Comparison of ENCODE assay signal across 19 cellular contexts in the genomic region with DNA sequence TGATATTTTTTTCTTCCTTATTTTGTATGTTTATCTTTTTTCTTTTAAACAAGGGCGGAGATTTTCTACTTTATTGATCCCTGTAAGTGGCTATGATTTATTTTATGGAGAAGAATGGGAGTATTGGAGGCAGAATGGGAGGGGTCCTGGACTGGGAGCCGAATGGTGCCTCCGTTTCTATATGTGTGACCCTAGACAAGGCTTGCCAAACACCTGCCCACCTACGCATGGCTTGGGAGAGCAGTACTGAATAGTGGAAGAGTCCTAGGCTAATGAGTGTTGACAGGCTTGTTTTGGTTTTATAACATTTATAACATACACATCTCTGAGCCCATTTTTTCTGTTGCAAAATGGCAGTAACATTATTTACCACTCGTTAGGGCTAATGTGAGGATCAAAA. TPM values are rescaled to one million over a fixed set of nuclear protein-coding genes. Genes with fewer than 3 reads are reported as not detected.
DNase-seq lines count a peak whose midpoint lies in the region; ATAC-seq and TF ChIP-seq lines count a peak whose summit lies in the region.
"Had no signal": no experiment of that assay in that cellular context is flagged by ENCODE, and none has a peak within 500 bp of the region (broad histone marks: within the 10 kb centered on the region; RNA-seq: fewer than 3 reads in every experiment).

No MANE protein-coding gene starts in this region.

- WGBS in lung, 2 donors, result 82 to 90% methylated on average over 5 of the region's 5 CpGs

- peaks cover 25 to 67% of the 10 kb centered on the region in 2 donors for H3K4me1 ChIP-seq in ascending aorta
- H3K4me1 ChIP-seq in lung (ENCODE audit: control insufficient read depth in 2 of 2, insufficient read depth in 2 of 2, low read length in 2 of 2), result peaks cover 3 to 36% of the 10 kb centered on the region in 2 donors
- peaks cover 0 to 83% (median 52%) of the 10 kb centered on the region in 4 donors for H3K4me1 ChIP-seq in tibial artery
- H3K4me1 ChIP-seq: BLaER1 had no signal

- intact Hi-C loops in ascending aorta (cut with DNase I), result no loop called here
- intact Hi-C loops in tibial artery (cut with DNase I; ENCODE audit: low total_unique reads), result no loop called here

- H3K36me3 ChIP-seq in ascending aorta, result peaks cover 4 to 12% of the 10 kb centered on the region in 2 donors
- no peaks in the 10 kb centered on the region for H3K36me3 ChIP-seq in lung (ENCODE audit: control insufficient read depth in 2 of 2, insufficient read depth in 2 of 2, low read length in 2 of 2)
- peaks cover 0 to 6% (median 4%) of the 10 kb centered on the region in 3 donors for H3K36me3 ChIP-seq in tibial artery
- no peaks in the 10 kb centered on the region for H3K36me3 ChIP-seq in WERI-Rb-1
- H3K36me3 ChIP-seq: lower lobe of right lung had no signal

- TF ChIP-seq CTCF in ascending aorta (IDR thresholded peaks at IDR 0.05) (no peak), lung (IDR thresholded peaks at IDR 0.05; ENCODE audit: control extremely low read depth, extremely low read depth) (no peak), tibial artery (IDR thresholded peaks at IDR 0.05) (no peak), WERI-Rb-1 (IDR thresholded peaks at IDR 0.05; ENCODE audit: low read depth, low read length) (no peak)

- H3K4me3 ChIP-seq in ascending aorta (no peak overlapping the region), lung (no peak overlapping the region), tibial artery (no peak overlapping the region), WERI-Rb-1 (ENCODE audit: low read depth, low read length) (no peak overlapping the region)
- H3K4me3 ChIP-seq: BLaER1, lower lobe of right lung had no signal

- ATAC-seq in lung (ENCODE audit: insufficient read depth, low FRiP score) (no peak), HG03521 (IDR thresholded peaks at IDR 0.05; ENCODE audit: unreplicated experiment) (no peak), HG02885 (IDR thresholded peaks at IDR 0.05; ENCODE audit: poor library complexity, unreplicated experiment) (no peak)
- ATAC-seq: lower lobe of right lung, sciatic nerve had no signal

- H3K27ac ChIP-seq in ascending aorta, result peak overlapping the region; percentile 57 to 79
- peak overlapping the region; percentile 36 to 59 for H3K27ac ChIP-seq in lung (ENCODE audit: low read depth in 1 of 2, low read length in 1 of 2)
- peak overlapping the region; percentile 66 to 78 for H3K27ac ChIP-seq in tibial artery
- H3K27ac ChIP-seq in WERI-Rb-1, result no peak overlapping the region
- H3K27ac ChIP-seq: BLaER1, lower lobe of right lung had no signal

- DNase-seq in NCI-H1417 (lab: John Stamatoyannopoulos, UW) (peak in 2 of 3 experiments; percentile 52 to 82), NCI-H1417 treated with DMSO at 0.1 percent for 48 hours (lab: John Stamatoyannopoulos, UW) (no peak), ascending aorta (ENCODE audit: low spot score in 2 of 2) (no peak), lung (ENCODE audit: low spot score) (no peak), tibial artery (no peak), WERI-Rb-1 (no peak)
- DNase-seq: 8988T; activated naive CD8-positive, alpha-beta T cell treated with anti-CD3 and anti-CD28 coated beads, Interleukin-2, amount 10 ng/mL, durations not matched to agents 7 days and 5 days; caudate nucleus; foreskin fibroblast; H9; lower lobe of right lung; NCI-H526 treated with DMSO at 0.1 percent for 48 hours; stimulated activated CD4-positive, alpha-beta T cell treated with anti-CD3 and anti-CD28 coated beads, Interleukin-2, amount 100 ng/mL, for 48 hours; T-helper 1 cell had no signal

- H3K27me3 ChIP-seq in ascending aorta, result no peaks in the 10 kb centered on the region
- H3K27me3 ChIP-seq in lung (ENCODE audit: control insufficient read depth, insufficient read depth), result no peaks in the 10 kb centered on the region
- H3K27me3 ChIP-seq in tibial artery, result no peaks in the 10 kb centered on the region
- no peaks in the 10 kb centered on the region for H3K27me3 ChIP-seq in WERI-Rb-1 (ENCODE audit: insufficient read depth, low read depth, severe bottlenecking)
- H3K27me3 ChIP-seq: BLaER1 had no signal

- H3K9me3 ChIP-seq in ascending aorta (no peaks in the 10 kb centered on the region), lung (ENCODE audit: control insufficient read depth in 2 of 2, insufficient read depth in 1 of 2, low read length in 1 of 2) (no peaks in the 10 kb centered on the region), tibial artery (no peaks in the 10 kb centered on the region), WERI-Rb-1 (ENCODE audit: severe bottlenecking) (no peaks in the 10 kb centered on the region)
- H3K9me3 ChIP-seq: lower lobe of right lung had no signal

RNA-seq across cellular contexts. Expression of a gene that starts 29.0 kb away (rescaled TPM):
- total RNA-seq in ascending aorta (137 TPM), lung (10 to 100 TPM; 27.0 to 41.5 TPM)
- polyA plus RNA-seq in lung, result 10 to 100 TPM in 1 of 2 donors, 1 to 10 TPM in 1; 6.5 to 10.1 TPM

RNA-seq across cellular contexts. Expression of a gene that starts 59.5 kb away (rescaled TPM):
- total RNA-seq in ascending aorta (5.6 TPM), lung (1 to 10 TPM; 1.6 to 7.3 TPM)
- polyA plus RNA-seq in lung, result 1 to 10 TPM; 1.5 to 7.8 TPM

Comparison
In these comparisons a context has a peak if more than half of its experiments do, and no peak if none do; other contexts are left out.
1. DNase-seq: peak in NCI-H1417 (2 of 3); none in NCI-H1417 treated with DMSO at 0.1 percent for 48 hours (single experiment), ascending aorta (0 of 2), lung (single experiment), tibial artery (0 of 2) and WERI-Rb-1 (single experiment).